In genomic region chr12:24750263-24750662, GRCh38 we compare ENCODE assay signal across 1 cellular context.
TF ChIP-seq lines count a peak whose summit lies in the region.

No MANE protein-coding gene starts in this region.

TF ChIP-seq in HepG2, 621 proteins besides CTCF, POLR2A, EP300 and RAD21 (continued from another document and continues in another):
- TF ChIP-seq ARID3A (IDR thresholded peaks at IDR 0.05; ENCODE audit: low read depth, low read length) (no peak), FOXP4 (CRISPR knock-in tag; IDR thresholded peaks at IDR 0.05) (0 out of 2 replicates have a peak, but pooled peaks have one; percentile 20), FOXJ3 (CRISPR knock-in tag; IDR thresholded peaks at IDR 0.05; ENCODE audit: borderline replicate concordance) (no peak), ZNF362 (CRISPR knock-in tag; IDR thresholded peaks at IDR 0.05; ENCODE audit: borderline replicate concordance) (no peak), ZFYVE20 (CRISPR knock-in tag; IDR thresholded peaks at IDR 0.05; ENCODE audit: borderline replicate concordance, low read depth) (no peak), RFX5 (IDR thresholded peaks at IDR 0.05; ENCODE audit: low read depth, low read length) (no peak), MXI1 (IDR thresholded peaks at IDR 0.05; ENCODE audit: borderline replicate concordance, low read depth, low read length) (no peak), CBX1 (IDR thresholded peaks at IDR 0.05; ENCODE audit: low read depth) (no peak), ATF2 (CRISPR knock-in tag; IDR thresholded peaks at IDR 0.05) (no peak), ZNF101 (CRISPR knock-in tag; IDR thresholded peaks at IDR 0.05; ENCODE audit: borderline replicate concordance, low read depth) (no peak), SSRP1 (CRISPR knock-in tag; IDR thresholded peaks at IDR 0.05) (no peak), NR2F1 (CRISPR knock-in tag; IDR thresholded peaks at IDR 0.05) (no peak), KDM6A (CRISPR knock-in tag; IDR thresholded peaks at IDR 0.05; ENCODE audit: low read depth) (no peak), ZNF326 (CRISPR knock-in tag; IDR thresholded peaks at IDR 0.05; ENCODE audit: borderline replicate concordance) (no peak), ZNF577 (CRISPR knock-in tag; IDR thresholded peaks at IDR 0.05; ENCODE audit: borderline replicate concordance, low read depth) (no peak), TRIM22 (IDR thresholded peaks at IDR 0.05) (no peak), ZNF777 (CRISPR knock-in tag; IDR thresholded peaks at IDR 0.05) (no peak), MXD4 (CRISPR knock-in tag; IDR thresholded peaks at IDR 0.05) (no peak), ISL2 (CRISPR knock-in tag; IDR thresholded peaks at IDR 0.05) (peak; percentile 62; the same call in 1 of the 2 replicates), PREB (CRISPR knock-in tag; IDR thresholded peaks at IDR 0.05) (no peak), ZBTB21 (CRISPR knock-in tag; IDR thresholded peaks at IDR 0.05) (no peak), TCF7 (IDR thresholded peaks at IDR 0.05; ENCODE audit: low read depth) (peak; percentile 38), CSRNP1 (CRISPR knock-in tag; IDR thresholded peaks at IDR 0.05) (no peak), ZNF569 (CRISPR knock-in tag; IDR thresholded peaks at IDR 0.05; ENCODE audit: borderline replicate concordance) (no peak), SOX6 (IDR thresholded peaks at IDR 0.05) (no peak), SOX6 (CRISPR knock-in tag; IDR thresholded peaks at IDR 0.05) (no peak), ZNF644 (CRISPR knock-in tag; IDR thresholded peaks at IDR 0.05; ENCODE audit: low read depth) (no peak), AHR (CRISPR knock-in tag; IDR thresholded peaks at IDR 0.05) (no peak), KLF6 (CRISPR knock-in tag; IDR thresholded peaks at IDR 0.05) (no peak), ZNF839 (CRISPR knock-in tag; IDR thresholded peaks at IDR 0.05; ENCODE audit: borderline replicate concordance) (no peak), NAIF1 (CRISPR knock-in tag; IDR thresholded peaks at IDR 0.05; ENCODE audit: borderline replicate concordance) (no peak), FOXM1 (CRISPR knock-in tag; IDR thresholded peaks at IDR 0.05) (no peak), ZEB1 (IDR thresholded peaks at IDR 0.05; ENCODE audit: insufficient replicate concordance, low read depth) (no peak), ZNF530 (CRISPR knock-in tag; IDR thresholded peaks at IDR 0.05; ENCODE audit: low read depth) (no peak), ZNF766 (CRISPR knock-in tag; IDR thresholded peaks at IDR 0.05; ENCODE audit: borderline replicate concordance) (no peak), SALL1 (CRISPR knock-in tag; IDR thresholded peaks at IDR 0.05) (no peak), ZNF724P (CRISPR knock-in tag; IDR thresholded peaks at IDR 0.05; ENCODE audit: borderline replicate concordance) (no peak), ZNF10 (CRISPR knock-in tag; IDR thresholded peaks at IDR 0.05; ENCODE audit: borderline replicate concordance, low read depth) (no peak), TMF1 (CRISPR knock-in tag; IDR thresholded peaks at IDR 0.05; ENCODE audit: low read depth) (no peak), PAWR (CRISPR knock-in tag; IDR thresholded peaks at IDR 0.05; ENCODE audit: borderline replicate concordance) (no peak), ZNF496 (CRISPR knock-in tag; IDR thresholded peaks at IDR 0.05; ENCODE audit: insufficient replicate concordance) (no peak), SIX1 (CRISPR knock-in tag; IDR thresholded peaks at IDR 0.05; ENCODE audit: borderline replicate concordance) (peak; percentile 30; the same call in 1 of the 2 replicates), ARID5B (CRISPR knock-in tag; IDR thresholded peaks at IDR 0.05) (peak; percentile 30), NBN (conservative IDR thresholded peaks at IDR 0.05) (no peak), LRRFIP1 (CRISPR knock-in tag; conservative IDR thresholded peaks at IDR 0.05) (no peak), SOX5 (CRISPR knock-in tag; IDR thresholded peaks at IDR 0.05; ENCODE audit: borderline replicate concordance) (peak; percentile 33; the same call in 1 of the 2 replicates), SMAD1 (CRISPR knock-in tag; IDR thresholded peaks at IDR 0.05; ENCODE audit: borderline replicate concordance, low read depth) (no peak), FOXK1 (CRISPR knock-in tag; IDR thresholded peaks at IDR 0.05; ENCODE audit: borderline replicate concordance, low read depth) (no peak), ONECUT2 (CRISPR knock-in tag; IDR thresholded peaks at IDR 0.05) (no peak), ZNF678 (CRISPR knock-in tag; IDR thresholded peaks at IDR 0.05) (no peak), PHF21A (CRISPR knock-in tag; IDR thresholded peaks at IDR 0.05) (peak; percentile 18; the same call in 1 of the 2 replicates), PHB2 (IDR thresholded peaks at IDR 0.05; ENCODE audit: partially characterized antibody) (no peak), ZNF781 (CRISPR knock-in tag; IDR thresholded peaks at IDR 0.05; ENCODE audit: borderline replicate concordance, not compliant biosample characterization) (no peak)
